Comparison of ENCODE assay signal across 8 cellular contexts in genomic region chr16:1414532-1415265, GRCh38. TPM values are rescaled to one million over a fixed set of nuclear protein-coding genes. Genes with fewer than 3 reads are reported as not detected.
DNase-seq lines count a peak whose midpoint lies in the region; TF ChIP-seq lines count a peak whose summit lies in the region.

Gene UNKL (minus strand): TSS chr16:1414704. CDS start chr16:1414691, 13 bp downstream.

- H3K4me3 Mint-ChIP-seq in HFFc6 (peak within 1 kb of the TSS; percentile 81), endodermal cell (peak within 1 kb of the TSS; percentile 74), mesothelial cell of epicardium (peak within 1 kb of the TSS; percentile 83)

- 5 to 9% methylated on average over 34 to 72 of the region's 72 CpGs for WGBS in endodermal cell (ENCODE audit: insufficient coverage in 1 of 2, insufficient read length in 1 of 2), 2 experiments

- DNase-seq in G401 (ENCODE audit: low spot score) = peak; percentile 36
- no peak for DNase-seq in HFFc6
- DNase-seq in NCI-H748 (lab: John Stamatoyannopoulos, UW; ENCODE audit: unreplicated experiment) = peak; percentile 54
- DNase-seq in activated CD8-positive, alpha-beta memory T cell treated with anti-CD3 and anti-CD28 coated beads, Interleukin-2, amount 50 U/mL, for 1 hour (ENCODE audit: extremely low read depth) = peak; percentile 38
- DNase-seq in endodermal cell = peak; percentile 91
- peak; percentile 80 to 83 for DNase-seq in mesothelial cell of epicardium (ENCODE audit: low spot score in 2 of 2, unreplicated experiment in 2 of 2)
- DNase-seq in stimulated activated CD8-positive, alpha-beta memory T cell treated with anti-CD3 and anti-CD28 coated beads, Interleukin-15, amount 100 ng/mL, for 4 hours (ENCODE audit: low read depth in 2 of 2) = peak; percentile 57 to 59
- no peak for DNase-seq in NCI-H510A treated with DMSO at 0.1 percent for 48 hours (lab: John Stamatoyannopoulos, UW)

- H3K27ac Mint-ChIP-seq in HFFc6 = peak within 1 kb of the TSS; percentile 53
- peak within 1 kb of the TSS; percentile 52 for H3K27ac Mint-ChIP-seq in endodermal cell
- peak within 1 kb of the TSS; percentile 93 for H3K27ac Mint-ChIP-seq in mesothelial cell of epicardium

- in situ Hi-C loops in G401 (cut with HindIII; ENCODE audit: low sequenced_read_pairs) = no loop called here

- H3K9me3 Mint-ChIP-seq in HFFc6 = no peaks in the 10 kb centered on the region
- H3K9me3 Mint-ChIP-seq in endodermal cell = no peaks in the 10 kb centered on the region
- H3K9me3 Mint-ChIP-seq in mesothelial cell of epicardium = no peaks in the 10 kb centered on the region

- H3K27me3 ChIP-seq in endodermal cell (ENCODE audit: control insufficient read depth, insufficient read depth, low read length, poor library complexity, severe bottlenecking) = no peaks in the 10 kb centered on the region

- H3K36me3 Mint-ChIP-seq in HFFc6 (ENCODE audit: low read depth) (no peaks in the 10 kb centered on the region), endodermal cell (ENCODE audit: low read depth) (peaks cover 11% of the 10 kb centered on the region), mesothelial cell of epicardium (peaks cover 8% of the 10 kb centered on the region)

- H3K4me3 ChIP-seq in endodermal cell (ENCODE audit: low read length) = peak within 1 kb of the TSS; percentile 77

- peak within 1 kb of the TSS; percentile 53 for H3K9ac ChIP-seq in endodermal cell (ENCODE audit: extremely low read depth, low read length, poor library complexity, severe bottlenecking)

- H3K27me3 Mint-ChIP-seq in HFFc6 (ENCODE audit: insufficient read depth) (no peaks in the 10 kb centered on the region; the same call in 1 of the 2 replicates), endodermal cell (ENCODE audit: insufficient read depth) (no peaks in the 10 kb centered on the region), mesothelial cell of epicardium (ENCODE audit: low read depth) (no peaks in the 10 kb centered on the region)

- H3K4me1 Mint-ChIP-seq in HFFc6 (ENCODE audit: low read depth) = peaks cover 7% of the 10 kb centered on the region; the same call in 1 of the 2 replicates
- H3K4me1 Mint-ChIP-seq in endodermal cell = no peaks in the 10 kb centered on the region
- peaks cover 13% of the 10 kb centered on the region for H3K4me1 Mint-ChIP-seq in mesothelial cell of epicardium

- H3K4me1 ChIP-seq in endodermal cell (ENCODE audit: control insufficient read depth, insufficient read depth, low read length) = peaks cover 1% of the 10 kb centered on the region

- H3K27ac ChIP-seq in endodermal cell (ENCODE audit: low read depth, low read length) = no peak within 1 kb of the TSS

- H3K36me3 ChIP-seq in endodermal cell (ENCODE audit: control insufficient read depth, insufficient read depth, low read length) = peaks cover 9% of the 10 kb centered on the region

- H3K9me3 ChIP-seq in endodermal cell (ENCODE audit: control insufficient read depth, low read length) = no peaks in the 10 kb centered on the region

- TF ChIP-seq CTCF in HFFc6 (IDR thresholded peaks at IDR 0.05) = no peak
- no peak for TF ChIP-seq CTCF in endodermal cell (conservative IDR thresholded peaks at IDR 0.05)
- no peak for TF ChIP-seq CTCF in mesothelial cell of epicardium (IDR thresholded peaks at IDR 0.05; ENCODE audit: unreplicated experiment)

RNA-seq across cellular contexts. Expression of gene UNKL, which starts in this region (rescaled TPM):
- 8.2 and 11.1 TPM in 2 replicates for total RNA-seq in G401 (2014; rRNA removed; shearing (Covaris generic))
- 10 to 100 TPM; 15.0 to 22.6 (median 16.5) TPM for total RNA-seq in HFFc6 (2021; fragmentation: NEBNext Ultra II Directional; extraction: Animal tissue kit (Norgen Biotek cat#: 25700))
- total RNA-seq in endodermal cell (10 to 100 TPM; 46.4 to 48.3 TPM), mesothelial cell of epicardium (38.3 to 43.6 TPM (median 40.2 TPM) in 3 replicates)
- polyA plus RNA-seq in endodermal cell (2013, experiment 1 of 2) = 17.5 TPM
- polyA plus RNA-seq in endodermal cell (2013, experiment 2 of 2) = 19.7 TPM

Comparison
In these comparisons a context has a peak if more than half of its experiments do, and no peak if none do; other contexts are left out.
1. DNase-seq: peak in G401 (single experiment), NCI-H748 (single experiment), activated CD8-positive, alpha-beta memory T cell treated with anti-CD3 and anti-CD28 coated beads, Interleukin-2, amount 50 U/mL, for 1 hour (single experiment), endodermal cell (single experiment), mesothelial cell of epicardium (2 of 2) and stimulated activated CD8-positive, alpha-beta memory T cell treated with anti-CD3 and anti-CD28 coated beads, Interleukin-15, amount 100 ng/mL, for 4 hours (2 of 2); none in HFFc6 (single experiment) and NCI-H510A treated with DMSO at 0.1 percent for 48 hours (single experiment).
2. Peak in every context shown above with its lines, with median percentiles within 50 percentile points of each other: H3K27ac Mint-ChIP-seq and H3K4me3 Mint-ChIP-seq.